In the genomic region with DNA sequence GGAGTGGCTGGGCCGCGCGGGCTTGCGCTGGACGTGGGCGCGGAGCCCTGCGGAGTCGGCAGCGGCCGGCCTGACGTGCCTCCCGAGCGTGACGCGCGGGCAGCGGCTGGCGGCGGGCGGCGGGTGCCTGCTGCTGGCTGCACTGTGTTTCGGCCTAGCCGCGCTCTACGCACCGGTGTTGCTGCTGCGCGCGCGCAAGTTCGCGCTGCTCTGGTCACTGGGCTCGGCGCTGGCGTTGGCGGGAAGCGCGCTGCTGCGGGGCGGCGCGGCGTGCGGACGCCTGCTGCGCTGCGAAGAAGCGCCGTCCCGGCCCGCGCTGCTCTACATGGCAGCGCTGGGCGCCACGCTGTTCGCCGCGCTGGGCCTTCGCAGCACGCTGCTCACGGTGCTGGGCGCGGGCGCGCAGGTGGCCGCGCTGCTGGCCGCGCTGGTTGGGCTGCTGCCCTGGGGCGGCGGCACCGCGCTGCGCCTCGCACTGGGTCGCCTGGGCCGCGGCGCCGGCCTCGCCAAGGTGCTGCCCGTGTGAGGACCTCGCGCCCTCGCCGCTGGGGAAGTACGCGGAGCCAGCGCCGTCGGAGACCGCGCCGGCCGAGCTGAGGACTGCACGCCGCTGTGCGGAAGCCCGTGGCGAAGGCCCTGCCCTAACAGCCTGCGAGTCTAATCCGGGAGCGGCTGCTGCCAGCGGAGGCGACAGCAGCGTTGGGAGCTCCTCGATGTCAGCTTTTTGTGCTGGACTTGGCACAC, we compare ENCODE assay signal across 8 cellular contexts.
DNase-seq lines count a peak whose midpoint lies in the region; ATAC-seq and TF ChIP-seq lines count a peak whose summit lies in the region.

No MANE protein-coding gene starts in this region.

- TF ChIP-seq CTCF in AG09319 (IDR thresholded peaks at IDR 0.05; ENCODE audit: low read depth, low read length) (no peak; the same call in 1 of the 2 replicates), choroid plexus epithelial cell (conservative IDR thresholded peaks at IDR 0.05; ENCODE audit: low read depth, low read length) (peak; percentile 25)

- peak; percentile 36 for DNase-seq in AG09319 (ENCODE audit: extremely low read depth, low read depth)
- peak; percentile 69 for DNase-seq in NCI-H345 (lab: John Stamatoyannopoulos, UW)
- DNase-seq in activated CD4-positive, alpha-beta T cell treated with anti-CD3 and anti-CD28 coated beads for 24 hours (ENCODE audit: low read depth in 2 of 2): peak; percentile 57 to 61
- DNase-seq in choroid plexus epithelial cell (ENCODE audit: low read depth): peak; percentile 80
- peak; percentile 94 for DNase-seq in left kidney (ENCODE audit: low read depth, low spot score)
- DNase-seq in stimulated activated CD4-positive, alpha-beta T cell treated with anti-CD3 and anti-CD28 coated beads, Interleukin-2, amount 100 ng/mL, for 24 hours: peak; percentile 77 to 78

- ATAC-seq in GM18907 (IDR thresholded peaks at IDR 0.05; ENCODE audit: unreplicated experiment) (peak; percentile 55), HG03135 (IDR thresholded peaks at IDR 0.05; ENCODE audit: unreplicated experiment) (peak; percentile 60)

- peak overlapping the region; percentile 72 for H3K4me3 ChIP-seq in choroid plexus epithelial cell (ENCODE audit: low read depth, low read length)

Comparison
In these comparisons a context has a peak if more than half of its experiments do, and no peak if none do; other contexts are left out.
1. Peak in every context shown above with its lines: DNase-seq, ATAC-seq and H3K4me3 ChIP-seq.
2. DNase-seq: peak in every context shown above with its lines; median percentile 94 in left kidney; 80 in choroid plexus epithelial cell; 78 in stimulated activated CD4-positive, alpha-beta T cell treated with anti-CD3 and anti-CD28 coated beads, Interleukin-2, amount 100 ng/mL, for 24 hours; 69 in NCI-H345; 59 in activated CD4-positive, alpha-beta T cell treated with anti-CD3 and anti-CD28 coated beads for 24 hours; 36 in AG09319.